Comparison of ENCODE assay signal across 10 cellular contexts in genomic region chr15:68789041-68789920, GRCh38. TPM values are rescaled to one million over a fixed set of nuclear protein-coding genes. Genes with fewer than 3 reads are reported as not detected.
A peak's percentile ranks its signal among the peaks of the same experiment; 100 is the strongest.
DNase-seq lines count a peak whose midpoint lies in the region; ATAC-seq, FAIRE-seq and TF ChIP-seq lines count a peak whose summit lies in the region.
"Had no signal": no experiment of that assay in that cellular context is flagged by ENCODE, and none has a peak within 500 bp of the region (broad histone marks: within the 10 kb centered on the region; RNA-seq: fewer than 3 reads in every experiment).

No MANE protein-coding gene starts in this region.

- peaks cover 82% of the 10 kb centered on the region for H3K4me1 Mint-ChIP-seq in activated CD8-positive, alpha-beta memory T cell treated with anti-CD3 and anti-CD28 coated beads, Interleukin-2, amount 10 ng/mL, durations not matched to agents 7 days and 5 days

- H2AFZ ChIP-seq in GM12878 (ENCODE audit: control insufficient read depth, low read depth, low read length), result no peak overlapping the region

- H3K27me3 Mint-ChIP-seq in activated CD8-positive, alpha-beta memory T cell treated with anti-CD3 and anti-CD28 coated beads, Interleukin-2, amount 10 ng/mL, durations not matched to agents 7 days and 5 days, result no peaks in the 10 kb centered on the region

- peaks cover 9% of the 10 kb centered on the region; the same call in 1 of the 2 replicates for H4K20me1 ChIP-seq in GM12878 (ENCODE audit: control insufficient read depth, insufficient read depth)

- no peaks in the 10 kb centered on the region for H3K9me3 Mint-ChIP-seq in activated CD8-positive, alpha-beta memory T cell treated with anti-CD3 and anti-CD28 coated beads, Interleukin-2, amount 10 ng/mL, durations not matched to agents 7 days and 5 days (ENCODE audit: low read depth)

- H3K79me2 ChIP-seq in GM12878 (ENCODE audit: control insufficient read depth, insufficient read depth, low read length), result peaks cover 67% of the 10 kb centered on the region

- peak overlapping the region; percentile 68 for H3K27ac Mint-ChIP-seq in activated CD8-positive, alpha-beta memory T cell treated with anti-CD3 and anti-CD28 coated beads, Interleukin-2, amount 10 ng/mL, durations not matched to agents 7 days and 5 days

- intact Hi-C loops in GM12878 (cut with micrococcal nuclease; ENCODE audit: unreplicated experiment), result no loop called here
- intact Hi-C loops in lower lobe of right lung (cut with DNase I), result no loop called here

- no peak for TF ChIP-seq RAD21 in GM12878 (IDR thresholded peaks at IDR 0.05; ENCODE audit: insufficient read depth, low read depth, low read length)

- no peak for TF ChIP-seq CTCF in GM12878 (IDR thresholded peaks at IDR 0.05 in 2 of 3, conservative IDR thresholded peaks at IDR 0.05 in 1 of 3; ENCODE audit: control insufficient read depth in 2 of 3, extremely low read depth in 1 of 3, insufficient read depth in 1 of 3, low read depth in 3 of 3, low read length in 3 of 3)
- no peak for TF ChIP-seq CTCF in lower lobe of right lung (IDR thresholded peaks at IDR 0.05)

- H3K36me3 Mint-ChIP-seq in activated CD8-positive, alpha-beta memory T cell treated with anti-CD3 and anti-CD28 coated beads, Interleukin-2, amount 10 ng/mL, durations not matched to agents 7 days and 5 days, result peaks cover 14% of the 10 kb centered on the region

- no TSS peak for BruUV-seq in GM12878 (replicated peaks; lab: Mats Ljungman, UMichigan)

- H3K4me2 ChIP-seq in GM12878 (ENCODE audit: control insufficient read depth, insufficient read depth), result no peak overlapping the region

- peaks cover 51% of the 10 kb centered on the region for H3K4me1 ChIP-seq in GM12878 (ENCODE audit: control insufficient read depth, insufficient read depth, low read length)
- peaks cover 77% of the 10 kb centered on the region for H3K4me1 ChIP-seq in lower lobe of right lung
- peaks cover 11 to 64% (median 58%) of the 10 kb centered on the region in 5 donors for H3K4me1 ChIP-seq in subcutaneous abdominal adipose tissue (ENCODE audit: control insufficient read depth in 5 of 5, insufficient read depth in 5 of 5, low read length in 5 of 5)

- in situ Hi-C loops in GM12878 (cut with MboI), result no loop called here

- no peak for TF ChIP-seq EP300 in GM12878 (IDR thresholded peaks at IDR 0.05; ENCODE audit: borderline replicate concordance in 1 of 2, control insufficient read depth in 1 of 2, low read depth in 2 of 2, low read length in 2 of 2)

- FAIRE-seq in GM12878 (lab: Jason Lieb, UNC), result no peak
- FAIRE-seq: astrocyte had no signal

- DNase-seq in activated CD8-positive, alpha-beta memory T cell treated with anti-CD3 and anti-CD28 coated beads, Interleukin-2, amount 10 ng/mL, durations not matched to agents 7 days and 5 days, result no peak
- DNase-seq in activated CD8-positive, alpha-beta memory T cell treated with anti-CD3 and anti-CD28 coated beads, Interleukin-2, amount 50 U/mL, for 4 hours, result no peak
- DNase-seq in GM12878 (ENCODE audit: low read depth, low spot score) (no peak), lower lobe of right lung (no peak), 8988T (no peak), DMS79 (lab: John Stamatoyannopoulos, UW) (no peak)
- DNase-seq: activated CD4-positive, CD25-positive, alpha-beta regulatory T cell had no signal

- SMC1A ChIA-PET in GM12878 (lab: Charles Lee; ENCODE audit: uncharacterized antibody, unreplicated experiment), result interaction anchor here (1.1 to 2.2 kb wide), 3 partner anchors 16 to 39 kb away, joined by 3 to 4 read pairs (median 4); no protein-coding TSS in a partner anchor

- H3K4me3 ChIP-seq in GM12878, result no peak overlapping the region
- H3K4me3 ChIP-seq in lower lobe of right lung, result no peak overlapping the region
- no peak overlapping the region for H3K4me3 ChIP-seq in subcutaneous abdominal adipose tissue (ENCODE audit: low read depth in 1 of 5, low read length in 5 of 5)

- 97% methylated on average over 5 of the region's 5 CpGs for WGBS in GM12878 (ENCODE audit: insufficient coverage, insufficient replicate concordance, low lambda C conversion rate, missing lambda C conversion rate)

- peak overlapping the region; percentile 40 for H3K27ac ChIP-seq in GM12878 (ENCODE audit: control insufficient read depth, insufficient read depth)
- H3K27ac ChIP-seq in lower lobe of right lung, result peak overlapping the region; percentile 76
- peak overlapping the region; percentile 37 for H3K27ac ChIP-seq in subcutaneous abdominal adipose tissue (ENCODE audit: low read depth, low read length)

- no peak for TF ChIP-seq POLR2A in GM12878 (IDR thresholded peaks at IDR 0.05; ENCODE audit: low read depth, low read length)

- no peak overlapping the region for H3K4me3 Mint-ChIP-seq in activated CD8-positive, alpha-beta memory T cell treated with anti-CD3 and anti-CD28 coated beads, Interleukin-2, amount 10 ng/mL, durations not matched to agents 7 days and 5 days

- CTCF ChIA-PET in activated CD8-positive, alpha-beta memory T cell treated with anti-CD3 and anti-CD28 coated beads, Interleukin-2, amount 10 ng/mL, durations not matched to agents 7 days and 5 days (lab: Charles Lee), result interaction anchor here (1.4 kb wide), 1 partner anchor 30 kb away, joined by 4 read pairs; no protein-coding TSS in a partner anchor
- CTCF ChIA-PET in GM12878 (lab: Yijun Ruan, JAX), result interaction anchor here (0.8 to 2.0 kb wide), 3 partner anchors 27 to 85 kb away, joined by 3 to 12 read pairs (median 3); no protein-coding TSS in a partner anchor

- no peaks in the 10 kb centered on the region for H3K27me3 ChIP-seq in GM12878 (replicated peaks in 1 of 2; ENCODE audit: control insufficient read depth in 2 of 2, insufficient read depth in 2 of 2, low read length in 1 of 2)
- H3K27me3 ChIP-seq in lower lobe of right lung (ENCODE audit: low read depth), result no peaks in the 10 kb centered on the region
- no peaks in the 10 kb centered on the region for H3K27me3 ChIP-seq in subcutaneous abdominal adipose tissue (ENCODE audit: control insufficient read depth in 5 of 5, insufficient read depth in 4 of 5, low read length in 5 of 5)

- H3K9ac ChIP-seq in GM12878 (ENCODE audit: control insufficient read depth, insufficient read depth, low read length) (no peak overlapping the region), subcutaneous abdominal adipose tissue (ENCODE audit: low read length in 5 of 5) (no peak overlapping the region)

- H3K9me3 ChIP-seq in GM12878 (replicated peaks; ENCODE audit: control insufficient read depth, insufficient read depth, low read length), result no peaks in the 10 kb centered on the region
- H3K9me3 ChIP-seq in lower lobe of right lung, result no peaks in the 10 kb centered on the region
- H3K9me3 ChIP-seq in subcutaneous abdominal adipose tissue (ENCODE audit: control insufficient read depth in 5 of 5, low read length in 5 of 5), result no peaks in the 10 kb centered on the region

- ATAC-seq in activated CD8-positive, alpha-beta memory T cell treated with anti-CD3 and anti-CD28 coated beads, Interleukin-2, amount 10 ng/mL, durations not matched to agents 7 days and 5 days, result no peak
- ATAC-seq in GM12878 (no peak), lower lobe of right lung (peak in 1 of 2 donors; percentile 25), GM19324 (IDR thresholded peaks at IDR 0.05; ENCODE audit: low FRiP score, unreplicated experiment) (no peak)

- POLR2A ChIA-PET in GM12878 (lab: Charles Lee), result no interaction called here

- H3K36me3 ChIP-seq in GM12878 (ENCODE audit: control insufficient read depth in 2 of 2, insufficient read depth in 2 of 2, low read length in 1 of 2) (peaks cover 22 to 28% of the 10 kb centered on the region in 2 experiments), lower lobe of right lung (peaks cover 34% of the 10 kb centered on the region), subcutaneous abdominal adipose tissue (ENCODE audit: control insufficient read depth in 5 of 5, insufficient read depth in 5 of 5, low read length in 5 of 5) (peaks cover 0 to 26% (median 24%) of the 10 kb centered on the region in 5 donors)

- RAD21 ChIA-PET in GM12878 (lab: Charles Lee; ENCODE audit: unreplicated experiment), result no interaction called here

RNA-seq across cellular contexts. Expression of gene ANP32A, which starts 31.4 kb away (rescaled TPM):
- 100 to 1,000 TPM; 196 to 320 TPM for total RNA-seq in activated CD8-positive, alpha-beta memory T cell treated with anti-CD3 and anti-CD28 coated beads, Interleukin-2, amount 10 ng/mL, durations not matched to agents 7 days and 5 days
- 115 and 122 TPM in 2 replicates for total RNA-seq in GM12878 (2013; cell fraction: nucleolus; rRNA removed)
- total RNA-seq in GM12878 (2014; rRNA removed) (113 and 115 TPM in 2 replicates), GM12878 (2014; rRNA removed; fragmentation: Illumina TruSeq; extraction: Trizol) (232 and 235 TPM in 2 replicates), GM12878 (2021) (227 and 244 TPM in 2 replicates), lower lobe of right lung (129 TPM)
- polyA plus RNA-seq in GM12878 (2011; ENCODE audit: low read depth), result 105 TPM
- polyA plus RNA-seq in GM12878 (2011; rRNA removed) (170 and 224 TPM in 2 replicates), GM12878 (2014; fragmentation: Illumina TruSeq; extraction: Trizol) (666 and 753 TPM in 2 replicates), GM12878 (2014; fragmentation: Nextera tagmentation; extraction: Ambion mirVana) (10 to 100 TPM; 29.6 to 35.3 TPM), GM12878 (2014; rRNA removed) (247 and 261 TPM in 2 replicates), GM12878 (2016; fragmentation: Nextera tagmentation; extraction: Ambion mirVana) (100 to 1,000 TPM; 232 to 271 TPM)
- 77.2 and 86.6 TPM in 2 replicates for polyA plus RNA-seq in GM12878 (2011; cell fraction: cytosol; rRNA removed)
- 56.0 and 69.4 TPM in 2 replicates for polyA plus RNA-seq in GM12878 (2011; cell fraction: nucleus; rRNA removed)
- 179 and 207 TPM in 2 replicates for polyA plus RNA-seq in GM12878 (2012)
- 62.1 and 70.0 TPM in 2 replicates for polyA minus RNA-seq in GM12878 (2011; rRNA and poly(A)+ RNA removed)
- polyA minus RNA-seq in GM12878 (2011; cell fraction: cytosol; rRNA and poly(A)+ RNA removed), result 39.3 and 49.7 TPM in 2 replicates
- polyA minus RNA-seq in GM12878 (2011; cell fraction: nucleus; rRNA and poly(A)+ RNA removed), result 31.4 and 59.3 TPM in 2 replicates
